ENCODE assay signal across 10 cellular contexts in the genomic region with DNA sequence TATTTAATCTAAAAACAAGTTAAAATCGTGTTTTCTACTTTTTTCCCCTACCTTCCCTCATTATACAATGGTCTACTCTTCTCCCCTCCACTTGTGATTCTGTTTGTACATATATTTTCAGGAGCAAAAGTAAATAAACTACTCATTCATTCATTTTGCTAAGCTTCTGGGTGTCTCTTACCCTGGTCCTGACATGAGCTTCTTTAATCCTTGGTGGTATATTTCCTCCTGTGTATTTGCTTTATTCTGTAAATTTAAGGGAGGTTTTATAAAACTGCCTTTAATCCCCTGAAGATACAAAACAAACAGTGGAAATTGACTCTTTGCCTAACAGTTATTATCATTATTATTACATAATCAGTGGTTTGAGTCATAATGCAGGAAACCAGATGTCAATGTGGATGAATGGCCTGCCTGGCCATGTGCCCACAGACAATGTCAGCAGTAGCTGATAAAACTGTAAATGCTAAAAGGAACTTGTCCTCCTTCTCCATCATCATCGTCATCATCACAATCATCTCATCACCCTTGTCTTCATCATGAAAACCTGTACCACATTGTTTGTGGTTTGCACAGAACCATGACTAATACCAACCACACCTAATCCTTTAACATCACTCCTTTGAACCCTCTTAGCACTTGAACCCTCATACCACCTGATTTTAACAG.
DNase-seq lines count a peak whose midpoint lies in the region; ATAC-seq, FAIRE-seq and TF ChIP-seq lines count a peak whose summit lies in the region.
"Had no signal": no experiment of that assay in that cellular context is flagged by ENCODE, and none has a peak within 500 bp of the region (broad histone marks: within the 10 kb centered on the region; RNA-seq: fewer than 3 reads in every experiment).

No MANE protein-coding gene starts in this region.

- H3K27ac ChIP-seq in pancreas (no peak overlapping the region), lower lobe of right lung (no peak overlapping the region)

- FAIRE-seq in pancreas (lab: Jason Lieb, UNC) = no peak
- FAIRE-seq: frontal cortex had no signal

- H3K9me3 ChIP-seq in pancreas (no peaks in the 10 kb centered on the region), lower lobe of right lung (no peaks in the 10 kb centered on the region)

- H3K4me3 ChIP-seq in cardiac fibroblast (replicated peaks in 1 of 2; ENCODE audit: low read depth in 2 of 2, low read length in 2 of 2) (no peak overlapping the region), pancreas (no peak overlapping the region), lower lobe of right lung (no peak overlapping the region)

- H3K27me3 ChIP-seq in pancreas (no peaks in the 10 kb centered on the region), lower lobe of right lung (ENCODE audit: low read depth) (no peaks in the 10 kb centered on the region)

- no peak for TF ChIP-seq CTCF in cardiac fibroblast (IDR thresholded peaks at IDR 0.05; ENCODE audit: low read depth, low read length)
- TF ChIP-seq CTCF in pancreas (IDR thresholded peaks at IDR 0.05) = no peak
- no peak for TF ChIP-seq CTCF in lower lobe of right lung (IDR thresholded peaks at IDR 0.05)

- H3K4me1 ChIP-seq in pancreas = no peaks in the 10 kb centered on the region
- H3K4me1 ChIP-seq in lower lobe of right lung = no peaks in the 10 kb centered on the region

- ATAC-seq in pancreas = peak; percentile 24 to 81 (median 54)
- no peak for ATAC-seq in lower lobe of right lung
- no peak for ATAC-seq in HG03095 (IDR thresholded peaks at IDR 0.05; ENCODE audit: unreplicated experiment)
- ATAC-seq in GM19324 (IDR thresholded peaks at IDR 0.05; ENCODE audit: low FRiP score, unreplicated experiment) = no peak

- 63 to 70% methylated on average over 2 of the region's 2 CpGs for WGBS in pancreas, 2 donors

- intact Hi-C loops in pancreas (cut with DNase I) = no loop called here
- intact Hi-C loops in lower lobe of right lung (cut with DNase I) = no loop called here

- peak; percentile 21 for DNase-seq in GM04503 (ENCODE audit: low read depth)
- peak; percentile 9 for DNase-seq in NCI-H2227 treated with DMSO at 0.1 percent for 48 hours (lab: John Stamatoyannopoulos, UW)
- peak; percentile 91 to 92 for DNase-seq in cardiac fibroblast (ENCODE audit: low read depth in 2 of 2)
- DNase-seq in pancreas = peak in 5 of 6 donors; percentile 17 to 62 (median 57)
- DNase-seq in lower lobe of right lung = no peak
- no peak for DNase-seq in globus pallidus (ENCODE audit: low spot score)
- DNase-seq: activated CD4-positive, alpha-beta T cell treated with anti-CD3 and anti-CD28 coated beads, Interleukin-2, amount 50 U/mL, for 1 hour had no signal

- H3K36me3 ChIP-seq in pancreas (no peaks in the 10 kb centered on the region), lower lobe of right lung (no peaks in the 10 kb centered on the region)

Comparison
In these comparisons a context has a peak if more than half of its experiments do, and no peak if none do; other contexts are left out.
1. DNase-seq: peak in GM04503 (single experiment), NCI-H2227 treated with DMSO at 0.1 percent for 48 hours (single experiment), cardiac fibroblast (2 of 2) and pancreas (5 of 6); none in lower lobe of right lung (single experiment) and globus pallidus (single experiment).
2. ATAC-seq: peak in pancreas (4 of 4); none in lower lobe of right lung (0 of 2), HG03095 (single experiment) and GM19324 (single experiment).